ENCODE assay signal across 26 cellular contexts in the genomic region with DNA sequence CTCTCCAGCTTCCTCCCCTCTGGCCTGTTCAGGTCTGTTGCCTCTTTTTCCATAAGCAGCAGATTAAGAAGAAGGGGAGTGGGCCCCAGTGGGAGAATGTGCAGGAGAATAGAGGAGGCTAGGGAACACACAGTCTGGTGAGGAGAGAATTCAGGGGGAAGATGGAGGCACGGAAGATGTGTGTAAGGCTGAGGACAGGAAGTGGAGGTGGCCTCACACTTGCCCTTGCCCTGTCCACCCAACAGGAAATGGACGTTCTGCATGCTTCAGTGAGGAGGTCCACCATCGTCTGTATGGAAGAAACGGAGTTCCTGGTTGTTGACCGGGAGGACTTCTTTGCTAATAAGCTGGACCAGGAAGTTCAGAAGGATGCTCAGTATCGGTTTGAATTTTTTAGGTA.
"Had no signal": no experiment of that assay in that cellular context is flagged by ENCODE, and none has a peak within 500 bp of the region (broad histone marks: within the 10 kb centered on the region; RNA-seq: fewer than 3 reads in every experiment).

No MANE protein-coding gene starts in this region.

- H3K4me1 Mint-ChIP-seq: activated CD4-positive, alpha-beta T cell treated with anti-CD3 and anti-CD28 coated beads, Interleukin-2, amount 10 ng/mL, durations not matched to agents 24 days and 14 days; mesothelial cell of epicardium; naive B cell had no signal

- FAIRE-seq: colon, frontal cortex, keratinocyte, urothelium cell line had no signal

- ATAC-seq: body of pancreas, left cardiac atrium had no signal

- H3K9me3 ChIP-seq: adrenal gland, body of pancreas, right atrium auricular region, spleen, testis, transverse colon had no signal

- H3K4me3 ChIP-seq: adrenal gland, body of pancreas, right atrium auricular region, spleen, testis, transverse colon had no signal

- H3K27ac ChIP-seq: adrenal gland, body of pancreas, right atrium auricular region, spleen, testis, transverse colon had no signal

- H3K4me1 ChIP-seq: adrenal gland, body of pancreas, right atrium auricular region, spleen, testis, transverse colon had no signal

- H3K36me3 Mint-ChIP-seq: activated CD4-positive, alpha-beta memory T cell treated with anti-CD3 and anti-CD28 coated beads for 36 hours; activated naive CD8-positive, alpha-beta T cell; mesothelial cell of epicardium; naive B cell had no signal

- H3K27me3 ChIP-seq: adrenal gland, body of pancreas, right atrium auricular region, spleen, testis, transverse colon had no signal

- H3K4me3 Mint-ChIP-seq: activated CD4-positive, alpha-beta memory T cell treated with anti-CD3 and anti-CD28 coated beads for 36 hours; activated CD4-positive, alpha-beta T cell treated with anti-CD3 and anti-CD28 coated beads, Interleukin-2, amount 10 ng/mL, durations not matched to agents 24 days and 14 days; activated naive CD8-positive, alpha-beta T cell; activated T-cell treated with anti-CD3 and anti-CD28 coated beads, Interleukin-2, amount 50 U/mL, for 24 hours; mesothelial cell of epicardium; neural crest cell had no signal

- H3K27ac Mint-ChIP-seq: activated CD4-positive, alpha-beta memory T cell treated with anti-CD3 and anti-CD28 coated beads for 36 hours; activated CD4-positive, alpha-beta T cell treated with anti-CD3 and anti-CD28 coated beads, Interleukin-2, amount 10 ng/mL, durations not matched to agents 24 days and 14 days; activated naive CD8-positive, alpha-beta T cell; activated T-cell treated with anti-CD3 and anti-CD28 coated beads, Interleukin-2, amount 50 U/mL, for 24 hours; activated T-helper 2 cell treated with anti-CD3 and anti-CD28 coated beads, Interferon-gamma antibody, Interleukin-2, Interleukin-4, amounts not matched to agents 10 μg/mL and 5 μg/mL and 100 μg/mL, durations not matched to agents 14 hours and 24 hours and 36 hours; mesothelial cell of epicardium had no signal

- H3K36me3 ChIP-seq: adrenal gland, right atrium auricular region, spleen, transverse colon had no signal

- DNase-seq: activated CD4-positive, alpha-beta memory T cell treated with anti-CD3 and anti-CD28 coated beads for 36 hours; activated CD4-positive, alpha-beta T cell treated with anti-CD3 and anti-CD28 coated beads, Interleukin-2, amount 10 ng/mL, durations not matched to agents 24 days and 14 days; activated CD4-positive, CD25-positive, alpha-beta regulatory T cell treated with anti-CD3 and anti-CD28 coated beads, Interleukin-2, amount 50 U/mL, for 72 hours; activated CD8-positive, alpha-beta memory T cell treated with anti-CD3 and anti-CD28 coated beads, Interleukin-2, amount 50 U/mL, for 48 hours; activated T-cell treated with anti-CD3 and anti-CD28 coated beads, Interleukin-2, amount 50 U/mL, for 24 hours; adrenal gland; aorta; body of pancreas; effector CD8-positive, alpha-beta T cell; left cardiac atrium; naive B cell; occipital lobe; spleen; stimulated activated naive CD4-positive, alpha-beta T cell treated with Interleukin-2 at 50 U/mL for 16 hours; T-helper 2 cell; testis; transverse colon had no signal

- H3K9me3 Mint-ChIP-seq: activated CD4-positive, alpha-beta memory T cell treated with anti-CD3 and anti-CD28 coated beads for 36 hours; activated CD4-positive, alpha-beta T cell treated with anti-CD3 and anti-CD28 coated beads, Interleukin-2, amount 10 ng/mL, durations not matched to agents 24 days and 14 days; activated T-cell treated with anti-CD3 and anti-CD28 coated beads, Interleukin-2, amount 50 U/mL, for 24 hours; activated T-helper 2 cell treated with anti-CD3 and anti-CD28 coated beads, Interferon-gamma antibody, Interleukin-2, Interleukin-4, amounts not matched to agents 10 μg/mL and 5 μg/mL and 100 μg/mL, durations not matched to agents 14 hours and 24 hours and 36 hours; mesothelial cell of epicardium; naive B cell; neural crest cell had no signal
